In genomic region chr7:129169705-129170319, GRCh38 we compare ENCODE assay signal across 8 cellular contexts. TPM values are rescaled to one million over a fixed set of nuclear protein-coding genes. Genes with fewer than 3 reads are reported as not detected.
DNase-seq lines count a peak whose midpoint lies in the region; ATAC-seq and TF ChIP-seq lines count a peak whose summit lies in the region.

No MANE protein-coding gene starts in this region.

- ATAC-seq in HG03571 (IDR thresholded peaks at IDR 0.05; ENCODE audit: unreplicated experiment): peak; percentile 61
- ATAC-seq in naive thymus-derived CD4-positive, alpha-beta T cell: peak; percentile 56

- POLR2A ChIA-PET in naive thymus-derived CD4-positive, alpha-beta T cell (lab: Charles Lee): interaction anchor here (0.6 to 1.5 kb wide), 2 partner anchors 26 to 1725 kb away, joined by 3 to 4 read pairs; partner anchors contain the start of gene TSPAN33

- intact Hi-C loops in activated CD4-positive, alpha-beta T cell treated with anti-CD3 and anti-CD28 coated beads, Interleukin-2, amount 10 ng/mL, durations not matched to agents 24 days and 14 days (cut with micrococcal nuclease): no loop called here
- intact Hi-C loops in mammary epithelial cell (cut with micrococcal nuclease): no loop called here
- intact Hi-C loops in naive thymus-derived CD4-positive, alpha-beta T cell (cut with micrococcal nuclease): loop anchor here in 1 of 2 donors (2.0 kb wide), 1 partner anchor 25 kb away; the partner anchor contains the start of gene TSPAN33
- intact Hi-C loops in Calu3 (cut with micrococcal nuclease; ENCODE audit: unreplicated experiment): no loop called here

- 98% methylated on average over 15 of the region's 16 CpGs for WGBS in mammary epithelial cell (ENCODE audit: low coverage, missing lambda C conversion rate)

- H3K4me3 Mint-ChIP-seq in activated CD4-positive, alpha-beta T cell treated with anti-CD3 and anti-CD28 coated beads, Interleukin-2, amount 10 ng/mL, durations not matched to agents 24 days and 14 days: peak overlapping the region; percentile 77
- peak overlapping the region; percentile 75 to 88 (median 82) for H3K4me3 Mint-ChIP-seq in naive thymus-derived CD4-positive, alpha-beta T cell
- H3K4me3 Mint-ChIP-seq in Calu3 (ENCODE audit: low read depth, unreplicated experiment): no peak overlapping the region

- no peak overlapping the region for H3K27ac Mint-ChIP-seq in activated CD4-positive, alpha-beta T cell treated with anti-CD3 and anti-CD28 coated beads, Interleukin-2, amount 10 ng/mL, durations not matched to agents 24 days and 14 days
- peak overlapping the region in 5 of 9 donors; percentile 24 to 77 (median 63) for H3K27ac Mint-ChIP-seq in naive thymus-derived CD4-positive, alpha-beta T cell
- no peak overlapping the region for H3K27ac Mint-ChIP-seq in Calu3 (ENCODE audit: unreplicated experiment)

- no peaks in the 10 kb centered on the region for H3K36me3 ChIP-seq in mammary epithelial cell (ENCODE audit: insufficient read depth, low read length)
- peaks cover 0 to 6% (median 0%) of the 10 kb centered on the region in 3 experiments for H3K36me3 ChIP-seq in naive thymus-derived CD4-positive, alpha-beta T cell (ENCODE audit: control insufficient read depth in 2 of 3, insufficient read depth in 3 of 3, low read length in 3 of 3)

- CTCF ChIA-PET in mammary epithelial cell (lab: Charles Lee; ENCODE audit: low non-redundant PET): no interaction called here
- CTCF ChIA-PET in naive thymus-derived CD4-positive, alpha-beta T cell (lab: Charles Lee): no interaction called here
- CTCF ChIA-PET in Calu3 (lab: Charles Lee): no interaction called here

- H3K27me3 ChIP-seq in mammary epithelial cell (ENCODE audit: insufficient read depth, low read length): no peaks in the 10 kb centered on the region
- no peaks in the 10 kb centered on the region for H3K27me3 ChIP-seq in naive thymus-derived CD4-positive, alpha-beta T cell (ENCODE audit: control insufficient read depth in 2 of 2, insufficient read depth in 2 of 2, low read length in 2 of 2)

- H3K4me2 ChIP-seq in mammary epithelial cell (ENCODE audit: insufficient read depth, low read depth, low read length): peak overlapping the region; percentile 81

- peaks cover 16% of the 10 kb centered on the region for H3K4me1 Mint-ChIP-seq in activated CD4-positive, alpha-beta T cell treated with anti-CD3 and anti-CD28 coated beads, Interleukin-2, amount 10 ng/mL, durations not matched to agents 24 days and 14 days
- peaks cover 0 to 27% (median 14%) of the 10 kb centered on the region in 7 donors for H3K4me1 Mint-ChIP-seq in naive thymus-derived CD4-positive, alpha-beta T cell
- no peaks in the 10 kb centered on the region for H3K4me1 Mint-ChIP-seq in Calu3 (ENCODE audit: low read depth, unreplicated experiment)

- dilution Hi-C loops in mammary epithelial cell (cut with HindIII; ENCODE audit: low sequenced_read_pairs): loop anchor here (5.0 kb wide), 1 partner anchor 42 kb away; no protein-coding TSS in a partner anchor

- in situ Hi-C loops in mammary epithelial cell (cut with MboI; ENCODE audit: low sequenced_read_pairs in 2 of 2): no loop called here

- no peak overlapping the region for H3K27ac ChIP-seq in mammary epithelial cell (ENCODE audit: insufficient read depth, low read depth, low read length)
- peak overlapping the region; percentile 62 for H3K27ac ChIP-seq in naive thymus-derived CD4-positive, alpha-beta T cell (ENCODE audit: low read depth, low read length)

- H2AFZ ChIP-seq in mammary epithelial cell (ENCODE audit: low read depth, low read length): no peak overlapping the region

- H3K27me3 Mint-ChIP-seq in activated CD4-positive, alpha-beta T cell treated with anti-CD3 and anti-CD28 coated beads, Interleukin-2, amount 10 ng/mL, durations not matched to agents 24 days and 14 days: peaks cover 23% of the 10 kb centered on the region
- peaks cover 0 to 25% (median 0%) of the 10 kb centered on the region in 5 donors for H3K27me3 Mint-ChIP-seq in naive thymus-derived CD4-positive, alpha-beta T cell
- no peaks in the 10 kb centered on the region for H3K27me3 Mint-ChIP-seq in Calu3 (ENCODE audit: unreplicated experiment)

- no peaks in the 10 kb centered on the region for H4K20me1 ChIP-seq in mammary epithelial cell (ENCODE audit: insufficient read depth, low read length)

- peaks cover 12% of the 10 kb centered on the region for H3K4me1 ChIP-seq in mammary epithelial cell (ENCODE audit: insufficient read depth, low read length)
- H3K4me1 ChIP-seq in naive thymus-derived CD4-positive, alpha-beta T cell (ENCODE audit: control insufficient read depth in 2 of 2, insufficient read depth in 2 of 2, low read length in 2 of 2): peaks cover 0 to 10% of the 10 kb centered on the region in 2 donors

- H3K9me3 Mint-ChIP-seq in activated CD4-positive, alpha-beta T cell treated with anti-CD3 and anti-CD28 coated beads, Interleukin-2, amount 10 ng/mL, durations not matched to agents 24 days and 14 days: no peaks in the 10 kb centered on the region
- H3K9me3 Mint-ChIP-seq in naive thymus-derived CD4-positive, alpha-beta T cell: peaks cover 0 to 4% (median 0%) of the 10 kb centered on the region in 11 donors
- H3K9me3 Mint-ChIP-seq in Calu3 (ENCODE audit: low read depth, unreplicated experiment): no peaks in the 10 kb centered on the region

- no TSS peak for BruUV-seq in mammary epithelial cell (replicated peaks; lab: Mats Ljungman, UMichigan)
- no TSS peak for BruUV-seq in Calu3 (replicated peaks; lab: Mats Ljungman, UMichigan)

- TF ChIP-seq CTCF in mammary epithelial cell (conservative IDR thresholded peaks at IDR 0.05 in 1 of 2, IDR thresholded peaks at IDR 0.05 in 1 of 2; ENCODE audit: extremely low read depth in 1 of 2, insufficient read depth in 1 of 2, low read depth in 1 of 2, low read length in 2 of 2): no peak
- no peak for TF ChIP-seq CTCF in Calu3 (IDR thresholded peaks at IDR 0.05; ENCODE audit: unreplicated experiment)

- no peaks in the 10 kb centered on the region for H3K36me3 Mint-ChIP-seq in activated CD4-positive, alpha-beta T cell treated with anti-CD3 and anti-CD28 coated beads, Interleukin-2, amount 10 ng/mL, durations not matched to agents 24 days and 14 days (ENCODE audit: low read depth)
- peaks cover 0 to 20% (median 10%) of the 10 kb centered on the region in 5 donors for H3K36me3 Mint-ChIP-seq in naive thymus-derived CD4-positive, alpha-beta T cell
- peaks cover 8% of the 10 kb centered on the region for H3K36me3 Mint-ChIP-seq in Calu3 (ENCODE audit: insufficient read depth, unreplicated experiment)

- no peaks in the 10 kb centered on the region for H3K79me2 ChIP-seq in mammary epithelial cell (ENCODE audit: insufficient read depth, low read length)

- DNase-seq in activated CD4-positive, alpha-beta T cell treated with anti-CD3 and anti-CD28 coated beads, Interleukin-2, amount 10 ng/mL, durations not matched to agents 24 days and 14 days: no peak
- DNase-seq in activated CD4-positive, alpha-beta T cell treated with anti-CD3 and anti-CD28 coated beads for 1 hour: no peak
- DNase-seq in mammary epithelial cell (no peak), COLO829 (ENCODE audit: low spot score) (no peak), iPS-NIHi7 (ENCODE audit: extremely low spot score) (no peak), Calu3 (no peak)
- peak in 3 of 9 donors; percentile 9 to 19 (median 14) for DNase-seq in naive thymus-derived CD4-positive, alpha-beta T cell

- H3K9me3 ChIP-seq in mammary epithelial cell (replicated peaks; ENCODE audit: insufficient read depth, low read length): no peaks in the 10 kb centered on the region
- H3K9me3 ChIP-seq in naive thymus-derived CD4-positive, alpha-beta T cell (ENCODE audit: control insufficient read depth in 2 of 3, low read length in 3 of 3): no peaks in the 10 kb centered on the region

- H3K9ac ChIP-seq in mammary epithelial cell (ENCODE audit: insufficient read depth, low read length): no peak overlapping the region

- no peak overlapping the region for H3K4me3 ChIP-seq in mammary epithelial cell (replicated peaks in 1 of 3; ENCODE audit: insufficient read depth in 1 of 3, low read depth in 2 of 3, low read length in 3 of 3)
- H3K4me3 ChIP-seq in naive thymus-derived CD4-positive, alpha-beta T cell (ENCODE audit: low read length): peak overlapping the region; percentile 46

RNA-seq across cellular contexts. Expression of gene SMO, which starts 18.6 kb away (rescaled TPM):
- total RNA-seq in activated CD4-positive, alpha-beta T cell treated with anti-CD3 and anti-CD28 coated beads, Interleukin-2, amount 10 ng/mL, durations not matched to agents 24 days and 14 days: 0.28 and 0.37 TPM in 2 replicates
- total RNA-seq in mammary epithelial cell (10 to 100 TPM; 10.4 to 15.2 TPM), Calu3 (2022) (2.1 and 3.6 TPM in 2 replicates)
- polyA plus RNA-seq in mammary epithelial cell: 6.9 TPM
- polyA minus RNA-seq in mammary epithelial cell: 44.1 TPM
- total RNA-seq in naive thymus-derived CD4-positive, alpha-beta T cell: under 1 TPM in 2 of 5 experiments, not detected in 3; 0.11 to 0.22 TPM
- polyA plus RNA-seq in naive thymus-derived CD4-positive, alpha-beta T cell: not detected

RNA-seq across cellular contexts. Expression of gene TSPAN33, which starts 25.3 kb away (rescaled TPM):
- 5.4 and 6.2 TPM in 2 replicates for total RNA-seq in activated CD4-positive, alpha-beta T cell treated with anti-CD3 and anti-CD28 coated beads, Interleukin-2, amount 10 ng/mL, durations not matched to agents 24 days and 14 days
- total RNA-seq in mammary epithelial cell: 1 to 10 TPM; 1.7 to 1.8 TPM
- 4.8 TPM for polyA plus RNA-seq in mammary epithelial cell
- polyA minus RNA-seq in mammary epithelial cell: 7.2 TPM
- 10 to 100 TPM in 1 of 5 experiments, 1 to 10 TPM in 4; 1.8 to 14.8 (median 3.6) TPM for total RNA-seq in naive thymus-derived CD4-positive, alpha-beta T cell
- polyA plus RNA-seq in naive thymus-derived CD4-positive, alpha-beta T cell: 10 to 100 TPM in 1 of 2 donors, 1 to 10 TPM in 1; 3.3 to 13.0 TPM
- total RNA-seq in Calu3 (2022): 12.4 and 13.4 TPM in 2 replicates

RNA-seq across cellular contexts. Expression of gene AHCYL2, which starts 55.0 kb away (rescaled TPM):
- total RNA-seq in activated CD4-positive, alpha-beta T cell treated with anti-CD3 and anti-CD28 coated beads, Interleukin-2, amount 10 ng/mL, durations not matched to agents 24 days and 14 days: 10.7 and 11.1 TPM in 2 replicates
- total RNA-seq in mammary epithelial cell: 10 to 100 TPM; 19.3 to 26.6 TPM
- polyA plus RNA-seq in mammary epithelial cell: 13.6 TPM
- 79.8 TPM for polyA minus RNA-seq in mammary epithelial cell
- total RNA-seq in naive thymus-derived CD4-positive, alpha-beta T cell: 10 to 100 TPM; 14.4 to 22.2 (median 20.4) TPM
- polyA plus RNA-seq in naive thymus-derived CD4-positive, alpha-beta T cell: 10 to 100 TPM in 1 of 2 donors, 1 to 10 TPM in 1; 8.6 to 13.1 TPM
- 54.6 and 66.4 TPM in 2 replicates for total RNA-seq in Calu3 (2022)

Comparison
In these comparisons a context has a peak if more than half of its experiments do, and no peak if none do; other contexts are left out.
1. H3K27ac Mint-ChIP-seq: peak in naive thymus-derived CD4-positive, alpha-beta T cell (5 of 9); none in activated CD4-positive, alpha-beta T cell treated with anti-CD3 and anti-CD28 coated beads, Interleukin-2, amount 10 ng/mL, durations not matched to agents 24 days and 14 days (single experiment) and Calu3 (single experiment).